In genomic region chr1:16888806-16889178, GRCh38 we compare ENCODE assay signal across 8 cellular contexts. TPM values are rescaled to one million over a fixed set of nuclear protein-coding genes. Genes with fewer than 3 reads are reported as not detected.
DNase-seq lines count a peak whose midpoint lies in the region; ATAC-seq and TF ChIP-seq lines count a peak whose summit lies in the region.

No MANE protein-coding gene starts in this region.

- no peak for ATAC-seq in HG03571 (IDR thresholded peaks at IDR 0.05; ENCODE audit: unreplicated experiment)
- ATAC-seq in GM21737 (IDR thresholded peaks at IDR 0.05; ENCODE audit: unreplicated experiment) = no peak

- no peaks in the 10 kb centered on the region for H3K36me3 Mint-ChIP-seq in osteocyte (ENCODE audit: unreplicated experiment)

- POLR2A ChIA-PET in RWPE1 (lab: Yijun Ruan, JAX; ENCODE audit: low non-redundant PET) = no interaction called here

- CTCF ChIA-PET in RWPE1 (lab: Yijun Ruan, JAX) = interaction anchor here (0.6 kb wide), 1 partner anchor 267 kb away, joined by 3 read pairs; no protein-coding TSS in a partner anchor

- DNase-seq in COLO829 (ENCODE audit: low spot score) (peak; percentile 11), RWPE1 (ENCODE audit: low spot score) (peak; percentile 20), fibroblast of mammary gland (ENCODE audit: low read depth) (no peak), osteocyte (ENCODE audit: extremely low spot score, unreplicated experiment) (no peak), SW 1271 (lab: John Stamatoyannopoulos, UW) (no peak), NCI-H446 (lab: John Stamatoyannopoulos, UW) (no peak)

- peaks cover 1% of the 10 kb centered on the region for H3K4me1 Mint-ChIP-seq in osteocyte (ENCODE audit: unreplicated experiment)

- H3K4me3 Mint-ChIP-seq in osteocyte (ENCODE audit: unreplicated experiment) = peak overlapping the region; percentile 29

- H3K27ac ChIP-seq in RWPE1 = peak overlapping the region; percentile 81

- no peaks in the 10 kb centered on the region for H3K9me3 Mint-ChIP-seq in osteocyte (ENCODE audit: unreplicated experiment)

- no peak overlapping the region for H3K27ac Mint-ChIP-seq in osteocyte (ENCODE audit: unreplicated experiment)

- H3K4me3 ChIP-seq in fibroblast of mammary gland (ENCODE audit: control insufficient read depth, low read depth, low read length) = peak overlapping the region; percentile 64

- TF ChIP-seq CTCF in RWPE1 (conservative IDR thresholded peaks at IDR 0.05; ENCODE audit: low read depth) (no peak), fibroblast of mammary gland (conservative IDR thresholded peaks at IDR 0.05; ENCODE audit: control insufficient read depth, insufficient read depth, low read depth, low read length) (no peak), osteocyte (IDR thresholded peaks at IDR 0.05) (no peak)

- peaks cover 39% of the 10 kb centered on the region for H3K27me3 Mint-ChIP-seq in osteocyte (ENCODE audit: unreplicated experiment)

RNA-seq across cellular contexts. Expression of gene RNU1-2, which starts 7.0 kb away (rescaled TPM):
- 2,650 and 2,859 TPM in 2 replicates for total RNA-seq in osteocyte

RNA-seq across cellular contexts. Expression of gene CROCC, which starts 32.9 kb away (rescaled TPM):
- 31.4 and 34.5 TPM in 2 replicates for total RNA-seq in osteocyte

Comparison
In these comparisons a context has a peak if more than half of its experiments do, and no peak if none do; other contexts are left out.
1. DNase-seq: peak in COLO829 (single experiment) and RWPE1 (single experiment); none in fibroblast of mammary gland (single experiment), osteocyte (single experiment), SW 1271 (0 of 2) and NCI-H446 (0 of 2).